Comparison of ENCODE assay signal across 1 cellular context in genomic region chr4:136443006-136443405, GRCh38.
TF ChIP-seq lines count a peak whose summit lies in the region.

No MANE protein-coding gene starts in this region.

TF ChIP-seq in H1, 55 proteins besides CTCF, POLR2A, EP300 and RAD21 (continued from another document):
- TF ChIP-seq E2F6 (IDR thresholded peaks at IDR 0.05): no peak
